In the genomic region with DNA sequence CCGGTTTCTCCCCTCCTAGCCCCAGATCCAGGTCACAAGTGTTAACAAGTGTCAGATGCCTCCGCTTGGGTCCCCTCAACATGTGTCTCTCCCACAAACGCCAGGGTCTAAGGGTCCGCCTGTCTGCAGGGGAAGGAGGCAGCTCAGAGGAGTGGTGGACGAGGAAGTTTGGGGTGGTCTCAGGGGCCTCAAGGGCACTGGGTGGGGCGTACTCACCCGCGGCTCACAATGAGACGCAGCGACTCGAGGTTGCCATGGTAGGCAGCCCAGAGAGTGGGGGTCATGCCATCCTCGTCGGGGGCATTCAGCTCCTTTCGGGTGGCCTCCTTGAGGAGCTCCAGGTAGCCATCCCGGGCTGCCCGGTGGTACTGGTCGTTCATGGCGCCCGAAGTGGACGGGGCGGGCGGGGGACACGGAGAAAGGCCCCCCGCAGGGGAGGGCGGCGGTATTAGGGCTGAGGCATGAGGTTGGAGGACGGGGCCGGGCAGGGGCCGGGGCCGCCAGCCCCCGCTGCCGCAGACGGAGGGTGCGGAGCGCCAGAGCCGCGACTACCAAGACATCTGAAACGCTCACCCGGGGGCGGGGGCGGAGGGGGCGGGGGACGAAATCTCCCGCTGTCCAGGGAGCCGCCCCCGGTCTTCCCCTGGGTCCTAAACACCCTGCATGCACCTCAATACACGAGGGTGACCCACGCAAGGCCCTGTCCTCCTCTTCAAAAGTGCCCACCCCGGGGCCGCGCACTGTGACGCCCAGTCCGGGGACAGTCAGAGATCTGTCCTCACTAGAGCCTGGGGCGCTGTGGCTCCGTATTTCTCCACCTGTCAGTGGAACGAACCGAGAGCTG, we compare ENCODE assay signal across 8 cellular contexts. TPM values are rescaled to one million over a fixed set of nuclear protein-coding genes. Genes with fewer than 3 reads are reported as not detected.
DNase-seq lines count a peak whose midpoint lies in the region; ATAC-seq and TF ChIP-seq lines count a peak whose summit lies in the region.

A gene (minus strand): TSS at position 562 of the 844 bp plus-strand sequence. CDS start 182 bp downstream, at position 380.

- H3K4me3 Mint-ChIP-seq in Caco-2 (ENCODE audit: unreplicated experiment) (peak within 1 kb of the TSS; percentile 71), natural killer cell (peak within 1 kb of the TSS; percentile 73)

- H3K4me1 Mint-ChIP-seq in Caco-2 (ENCODE audit: low read depth, unreplicated experiment): no peaks in the 10 kb centered on the region
- peaks cover 0 to 22% of the 10 kb centered on the region in 2 donors for H3K4me1 Mint-ChIP-seq in natural killer cell

- H3K27me3 ChIP-seq in Caco-2 (replicated peaks; ENCODE audit: control insufficient read depth, insufficient read depth, low read length) (peaks cover 1% of the 10 kb centered on the region; the same call in 1 of the 2 replicates), MM.1S (replicated peaks; ENCODE audit: insufficient read depth, low read length) (peaks cover 97% of the 10 kb centered on the region)

- intact Hi-C loops in Caco-2 (cut with micrococcal nuclease; ENCODE audit: unreplicated experiment) (loop anchor here (1.0 kb wide), 2 partner anchors 35 to 83 kb away; no protein-coding TSS in a partner anchor), natural killer cell (cut with micrococcal nuclease) (loop anchor here (5.0 kb wide), 1 partner anchor 34 kb away; no protein-coding TSS in a partner anchor)

- H3K4me1 ChIP-seq in Caco-2 (peaks cover 6% of the 10 kb centered on the region; the same call in 1 of the 2 replicates), MM.1S (ENCODE audit: low read length) (no peaks in the 10 kb centered on the region)

- CTCF ChIA-PET in Caco-2 (lab: Charles Lee): interaction anchor here (0.5 to 4.3 kb wide), 10 partner anchors 9 to 377 kb away, joined by 3 to 46 read pairs (median 5); a partner anchor contains a TSS

- ATAC-seq in natural killer cell: peak; percentile 33 to 59 (median 49)
- ATAC-seq in HG03439 (IDR thresholded peaks at IDR 0.05; ENCODE audit: unreplicated experiment): no peak
- ATAC-seq in HG02852 (IDR thresholded peaks at IDR 0.05; ENCODE audit: unreplicated experiment): no peak

- H3K36me3 ChIP-seq in Caco-2 (ENCODE audit: control insufficient read depth, insufficient read depth, low read length) (no peaks in the 10 kb centered on the region), MM.1S (replicated peaks; ENCODE audit: insufficient read depth, low read length) (no peaks in the 10 kb centered on the region)

- POLR2A ChIA-PET in Caco-2 (lab: Charles Lee): interaction anchor here (0.6 kb wide), 2 partner anchors 64 to 184 kb away, joined by 4 to 13 read pairs; a partner anchor contains a TSS

- no peaks in the 10 kb centered on the region for H3K79me2 ChIP-seq in MM.1S (ENCODE audit: low read length)

- H3K36me3 Mint-ChIP-seq in Caco-2 (ENCODE audit: insufficient read depth, unreplicated experiment) (no peaks in the 10 kb centered on the region), natural killer cell (no peaks in the 10 kb centered on the region)

- H3K27ac Mint-ChIP-seq in Caco-2 (ENCODE audit: unreplicated experiment) (no peak within 1 kb of the TSS), natural killer cell (no peak within 1 kb of the TSS)

- no peak within 1 kb of the TSS for H3K9ac ChIP-seq in MM.1S (ENCODE audit: low read length)

- DNase-seq in Caco-2: no peak
- DNase-seq in MM.1S: no peak
- DNase-seq in effector CD4-positive, alpha-beta T cell: peak; percentile 7
- DNase-seq in natural killer cell: no peak
- no peak for DNase-seq in SW480 (ENCODE audit: low spot score)
- no peak for DNase-seq in NCI-H526 treated with DMSO at 0.1 percent for 48 hours (lab: John Stamatoyannopoulos, UW)

- no peaks in the 10 kb centered on the region for H3F3A ChIP-seq in MM.1S (ENCODE audit: insufficient read depth, low read length)

- no TSS peak for BruUV-seq in Caco-2 (replicated peaks; lab: Mats Ljungman, UMichigan)

- 0 out of 2 replicates have a peak within 1 kb of the TSS, but pooled peaks have one; percentile 63 for H2AFZ ChIP-seq in MM.1S (ENCODE audit: low read length)

- peaks cover 21% of the 10 kb centered on the region for H3K27me3 Mint-ChIP-seq in Caco-2 (ENCODE audit: insufficient read depth, unreplicated experiment)
- peaks cover 22 to 36% of the 10 kb centered on the region in 2 donors for H3K27me3 Mint-ChIP-seq in natural killer cell (ENCODE audit: low read depth in 2 of 2)

- no peaks in the 10 kb centered on the region for H3K9me3 ChIP-seq in Caco-2
- H3K9me3 ChIP-seq in MM.1S (replicated peaks; ENCODE audit: insufficient read depth, low read length): no peaks in the 10 kb centered on the region

- TF ChIP-seq CTCF in Caco-2 (IDR thresholded peaks at IDR 0.05; ENCODE audit: insufficient read depth in 1 of 2, low read depth in 1 of 2, low read length in 1 of 2, severe bottlenecking in 1 of 2, unreplicated experiment in 1 of 2) (no peak), MM.1S (IDR thresholded peaks at IDR 0.05; ENCODE audit: low read length) (no peak), natural killer cell (IDR thresholded peaks at IDR 0.05) (no peak)

- H3K9me2 ChIP-seq in MM.1S (replicated peaks; ENCODE audit: insufficient read depth, low read length): no peaks in the 10 kb centered on the region

- H3K27ac ChIP-seq in MM.1S (ENCODE audit: low read length): no peak within 1 kb of the TSS

- H3K4me3 ChIP-seq in Caco-2 (ENCODE audit: low read depth, low read length) (peak within 1 kb of the TSS; percentile 49), MM.1S (ENCODE audit: low read length) (peak within 1 kb of the TSS; percentile 37; the same call in 1 of the 2 replicates)

- peak within 1 kb of the TSS; percentile 82; the same call in 1 of the 2 replicates for H3K4me2 ChIP-seq in MM.1S (ENCODE audit: low read depth, low read length)

- no peaks in the 10 kb centered on the region; the same call in 1 of the 2 replicates for H4K20me1 ChIP-seq in MM.1S (ENCODE audit: insufficient read depth, low read length)

- H3K9me3 Mint-ChIP-seq in Caco-2 (ENCODE audit: unreplicated experiment) (no peaks in the 10 kb centered on the region), natural killer cell (no peaks in the 10 kb centered on the region)

RNA-seq across cellular contexts. Expression of the gene that starts here (rescaled TPM):
- total RNA-seq in Caco-2 (2022) (0.48 and 0.77 TPM in 2 replicates), natural killer cell (not detected)

Comparison
In these comparisons a context has a peak if more than half of its experiments do, and no peak if none do; other contexts are left out.
1. Peak in ATAC-seq in natural killer cell; RNA of the gene not detected or under 1 TPM.